Comparison of ENCODE assay signal across 23 cellular contexts in genomic region chr11:24609778-24610177, GRCh38.
DNase-seq lines count a peak whose midpoint lies in the region; ATAC-seq, FAIRE-seq and TF ChIP-seq lines count a peak whose summit lies in the region.
"Had no signal": no experiment of that assay in that cellular context is flagged by ENCODE, and none has a peak within 500 bp of the region (broad histone marks: within the 10 kb centered on the region; RNA-seq: fewer than 3 reads in every experiment).

No MANE protein-coding gene starts in this region.

- DNase-seq in HepG2 (ENCODE audit: low spot score) (no peak), right lobe of liver (no peak), NCI-H82 treated with DMSO at 0.1 percent for 48 hours (lab: John Stamatoyannopoulos, UW; ENCODE audit: unreplicated experiment) (peak; percentile 61), mesothelial cell of epicardium (ENCODE audit: low spot score in 2 of 2, unreplicated experiment in 2 of 2) (no peak), mucosa of gallbladder (ENCODE audit: low spot score) (no peak), NCI-H524 (lab: John Stamatoyannopoulos, UW) (no peak)
- no peak for DNase-seq in effector CD8-positive, alpha-beta T cell (lab: John Stamatoyannopoulos, UW)
- DNase-seq: Calu3; CD4-positive, alpha-beta memory T cell; DMS53; DND-41; EL; GOT3; H7; KG1 had no signal

- ATAC-seq in HepG2 (no peak), right lobe of liver (no peak)
- ATAC-seq: A549 had no signal

- H3K79me2 ChIP-seq in HepG2 (ENCODE audit: insufficient read depth, low read length): no peaks in the 10 kb centered on the region

- no peak for FAIRE-seq in HepG2 (lab: Jason Lieb, UNC)
- FAIRE-seq: A549, G401.6, GM12891 had no signal

- no peaks in the 10 kb centered on the region for H3K36me3 ChIP-seq in HepG2 (replicated peaks in 1 of 2; ENCODE audit: control insufficient read depth in 1 of 2, insufficient read depth in 2 of 2, low read length in 2 of 2)
- no peaks in the 10 kb centered on the region for H3K36me3 ChIP-seq in right lobe of liver
- H3K36me3 ChIP-seq: BLaER1 had no signal

- H3K9me3 ChIP-seq in HepG2 (ENCODE audit: low read length): no peaks in the 10 kb centered on the region
- H3K9me3 ChIP-seq in right lobe of liver: no peaks in the 10 kb centered on the region
- H3K9me3 ChIP-seq: A549, BLaER1 had no signal

- H4K20me1 ChIP-seq in HepG2 (ENCODE audit: insufficient read depth, low read length): no peaks in the 10 kb centered on the region
- H4K20me1 ChIP-seq: BLaER1 had no signal

- H3K27ac Mint-ChIP-seq in mesothelial cell of epicardium: peak overlapping the region; percentile 7
- H3K27ac Mint-ChIP-seq: CD14-positive monocyte, IgD-negative memory B cell had no signal

- in situ Hi-C loops in HepG2 (cut with HindIII; ENCODE audit: extremely low pct_ligation_motif_present, low pct_unique_long_range_greater_than_20kb): no loop called here

- intact Hi-C loops in HepG2 (cut with micrococcal nuclease; ENCODE audit: unreplicated experiment) (no loop called here), right lobe of liver (cut with DNase I) (no loop called here)

- no peak for TF ChIP-seq RAD21 in HepG2 (CRISPR knock-in tag; IDR thresholded peaks at IDR 0.05)

- no peak overlapping the region for H3K4me3 Mint-ChIP-seq in mesothelial cell of epicardium
- H3K4me3 Mint-ChIP-seq: CD14-positive monocyte; CD4-positive, alpha-beta memory T cell; IgD-negative memory B cell had no signal

- TF ChIP-seq EP300 in HepG2 (IDR thresholded peaks at IDR 0.05; ENCODE audit: low read depth in 2 of 2, low read length in 2 of 2): no peak
- TF ChIP-seq EP300 in HepG2 (CRISPR knock-in tag; IDR thresholded peaks at IDR 0.05; ENCODE audit: borderline replicate concordance): no peak

- H3K4me2 ChIP-seq in HepG2 (ENCODE audit: low read depth, low read length): no peak overlapping the region
- H3K4me2 ChIP-seq: A549, BLaER1 had no signal

- H3K36me3 Mint-ChIP-seq in mesothelial cell of epicardium: no peaks in the 10 kb centered on the region
- H3K36me3 Mint-ChIP-seq: CD14-positive monocyte; CD4-positive, alpha-beta memory T cell; IgD-negative memory B cell had no signal

- no TSS peak for BruUV-seq in HepG2 (replicated peaks; lab: Mats Ljungman, UMichigan)

- H3K9me3 Mint-ChIP-seq in mesothelial cell of epicardium: no peaks in the 10 kb centered on the region

- no peak overlapping the region for H3K27ac ChIP-seq in HepG2 (ENCODE audit: extremely low read length, insufficient read depth, low read length)
- no peak overlapping the region for H3K27ac ChIP-seq in right lobe of liver
- H3K27ac ChIP-seq: 22Rv1, A549, BLaER1, HL-60 had no signal

- no peak overlapping the region for H2AFZ ChIP-seq in HepG2 (ENCODE audit: low read length)

- peaks cover 14% of the 10 kb centered on the region for H3K4me1 Mint-ChIP-seq in mesothelial cell of epicardium
- H3K4me1 Mint-ChIP-seq: CD14-positive monocyte; CD4-positive, alpha-beta memory T cell; IgD-negative memory B cell had no signal

- CTCF ChIA-PET in HepG2 (lab: Yijun Ruan, JAX; ENCODE audit: low intra/inter-chr PET ratio, low total read pairs): no interaction called here

- TF ChIP-seq POLR2A in HepG2 (IDR thresholded peaks at IDR 0.05; ENCODE audit: insufficient read depth in 1 of 2, low read depth in 2 of 2, low read length in 2 of 2) (no peak), right lobe of liver (IDR thresholded peaks at IDR 0.05) (no peak)

- H3K27me3 ChIP-seq in HepG2 (ENCODE audit: control insufficient read depth in 1 of 2, insufficient read depth in 2 of 2, low read length in 2 of 2) (no peaks in the 10 kb centered on the region), right lobe of liver (no peaks in the 10 kb centered on the region)
- H3K27me3 ChIP-seq: BLaER1 had no signal

- H3K27me3 Mint-ChIP-seq in mesothelial cell of epicardium (ENCODE audit: low read depth): no peaks in the 10 kb centered on the region
- H3K27me3 Mint-ChIP-seq: CD4-positive, alpha-beta memory T cell; IgD-negative memory B cell had no signal

- no peaks in the 10 kb centered on the region for H3K4me1 ChIP-seq in HepG2 (ENCODE audit: insufficient read depth, low read length)
- H3K4me1 ChIP-seq in right lobe of liver: no peaks in the 10 kb centered on the region
- H3K4me1 ChIP-seq: A549, BLaER1 had no signal

- WGBS in HepG2 (ENCODE audit: low lambda C conversion rate): 6% methylated on average over 4 of the region's 4 CpGs
- 80% methylated on average over 4 of the region's 4 CpGs for WGBS in right lobe of liver (ENCODE audit: insufficient coverage, low coverage, low lambda C conversion rate, missing lambda C conversion rate)

- H3K4me3 ChIP-seq in HepG2 (replicated peaks in 1 of 3; ENCODE audit: insufficient read depth in 1 of 3, low read depth in 2 of 3, low read length in 3 of 3) (no peak overlapping the region), right lobe of liver (no peak overlapping the region)
- H3K4me3 ChIP-seq: A549, BLaER1 had no signal

- POLR2A ChIA-PET in HepG2 (lab: Yijun Ruan, JAX): no interaction called here

- TF ChIP-seq CTCF in HepG2 (CRISPR knock-in tag; IDR thresholded peaks at IDR 0.05) (no peak), right lobe of liver (IDR thresholded peaks at IDR 0.05) (no peak), mesothelial cell of epicardium (IDR thresholded peaks at IDR 0.05; ENCODE audit: unreplicated experiment) (no peak)

- H3K9ac ChIP-seq in HepG2 (ENCODE audit: insufficient read depth, low read depth, low read length): no peak overlapping the region
- H3K9ac ChIP-seq: BLaER1 had no signal

TF ChIP-seq in HepG2, 621 proteins besides CTCF, POLR2A, EP300 and RAD21:
- no peak for TF ChIP-seq NFKB2 (CRISPR knock-in tag; IDR thresholded peaks at IDR 0.05; ENCODE audit: borderline replicate concordance)
- TF ChIP-seq CEBPB (IDR thresholded peaks at IDR 0.05; ENCODE audit: borderline replicate concordance, low read depth, low read length): 0 out of 2 replicates have a peak, but pooled peaks have one; percentile 14
